Comparison of ENCODE assay signal across 28 cellular contexts in the genomic region with DNA sequence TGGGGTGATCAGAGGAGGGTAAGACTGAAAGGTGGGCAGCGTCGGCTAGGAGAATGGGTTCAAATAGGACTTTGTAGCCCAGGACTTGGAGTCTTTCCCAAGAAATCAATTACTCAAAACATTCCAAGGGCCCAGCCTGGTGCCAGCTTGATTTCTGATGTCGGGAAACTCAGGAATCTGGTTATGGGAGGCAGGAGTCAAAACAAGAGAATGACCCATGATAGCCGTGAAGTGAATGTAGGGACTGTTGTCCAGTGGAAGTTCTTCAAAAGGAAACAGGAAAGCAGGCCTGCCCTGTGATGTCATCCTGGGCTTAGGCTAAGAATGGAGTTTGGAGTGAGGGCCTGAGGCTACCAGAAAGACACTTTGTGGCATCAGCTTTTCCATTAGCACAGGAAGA.
"Had no signal": no experiment of that assay in that cellular context is flagged by ENCODE, and none has a peak within 500 bp of the region (broad histone marks: within the 10 kb centered on the region; RNA-seq: fewer than 3 reads in every experiment).

No MANE protein-coding gene starts in this region.

- H3K4me3 Mint-ChIP-seq: naive thymus-derived CD8-positive, alpha-beta T cell; stimulated activated memory B cell treated with anti-CD40 and anti-IgM and Interleukin-4, amounts not matched to agents 10 μg/mL and 1 μg/mL and 100 μg/mL, for 72 hours; stimulated activated naive CD8-positive, alpha-beta T cell treated with anti-CD3 and anti-CD28 coated beads, Interleukin-15, amount 100 ng/mL, for 72 hours had no signal

- H3K27me3 ChIP-seq: left lung, ovary, sigmoid colon, spleen, thyroid gland, transverse colon, upper lobe of left lung had no signal

- FAIRE-seq: keratinocyte, small intestine, urothelium cell line had no signal

- H3K36me3 Mint-ChIP-seq: naive thymus-derived CD8-positive, alpha-beta T cell; stimulated activated memory B cell treated with anti-CD40 and anti-IgM and Interleukin-4, amounts not matched to agents 10 μg/mL and 1 μg/mL and 100 μg/mL, for 72 hours had no signal

- ATAC-seq: left cardiac atrium; left lung; lower lobe of right lung; naive thymus-derived CD8-positive, alpha-beta T cell; right cardiac atrium; stimulated activated memory B cell treated with anti-CD40 and anti-IgM and Interleukin-4, amounts not matched to agents 10 μg/mL and 1 μg/mL and 100 μg/mL, for 72 hours; stimulated activated naive CD8-positive, alpha-beta T cell treated with anti-CD3 and anti-CD28 coated beads, Interleukin-15, amount 100 ng/mL, for 72 hours had no signal

- H3K36me3 ChIP-seq: left lung, lower lobe of right lung, ovary, prostate gland, sigmoid colon, spleen, thyroid gland, transverse colon, upper lobe of left lung had no signal

- DNase-seq: head of caudate nucleus; hypothalamus; kidney glomerular epithelial cell; left cardiac atrium; left lung; lower lobe of right lung; mammary epithelial cell; midbrain; naive thymus-derived CD8-positive, alpha-beta T cell; ovary; retina; right cardiac atrium; sigmoid colon; spleen; stimulated activated CD4-positive, alpha-beta T cell treated with anti-CD3 and anti-CD28 coated beads, Interleukin-2, amount 100 ng/mL, for 48 hours; stimulated activated CD4-positive, alpha-beta T cell treated with anti-CD3 and anti-CD28 coated beads, Interleukin-4, amount 100 ng/mL, for 4 hours; stimulated activated CD8-positive, alpha-beta memory T cell treated with anti-CD3 and anti-CD28 coated beads, Interleukin-4, amount 100 ng/mL, for 48 hours; stimulated activated naive CD4-positive, alpha-beta T cell treated with Interleukin-2 at 50 U/mL for 16 hours; stimulated activated naive CD8-positive, alpha-beta T cell treated with anti-CD3 and anti-CD28 coated beads, Interleukin-15, amount 100 ng/mL, for 72 hours; substantia nigra; thyroid gland; transverse colon; upper lobe of left lung had no signal

- H3K4me1 Mint-ChIP-seq: naive thymus-derived CD8-positive, alpha-beta T cell; stimulated activated memory B cell treated with anti-CD40 and anti-IgM and Interleukin-4, amounts not matched to agents 10 μg/mL and 1 μg/mL and 100 μg/mL, for 72 hours; stimulated activated naive CD8-positive, alpha-beta T cell treated with anti-CD3 and anti-CD28 coated beads, Interleukin-15, amount 100 ng/mL, for 72 hours had no signal

- H3K4me3 ChIP-seq: left lung, lower lobe of right lung, ovary, prostate gland, sigmoid colon, spleen, thyroid gland, transverse colon, upper lobe of left lung had no signal

- H3K27ac ChIP-seq: left lung, lower lobe of right lung, ovary, prostate gland, sigmoid colon, spleen, thyroid gland, transverse colon, upper lobe of left lung had no signal

- H3K9me3 ChIP-seq: left lung, lower lobe of right lung, ovary, prostate gland, sigmoid colon, spleen, thyroid gland, transverse colon, upper lobe of left lung had no signal

- H3K27ac Mint-ChIP-seq: naive thymus-derived CD8-positive, alpha-beta T cell; stimulated activated memory B cell treated with anti-CD40 and anti-IgM and Interleukin-4, amounts not matched to agents 10 μg/mL and 1 μg/mL and 100 μg/mL, for 72 hours had no signal

- H3K9me3 Mint-ChIP-seq: naive thymus-derived CD8-positive, alpha-beta T cell; stimulated activated memory B cell treated with anti-CD40 and anti-IgM and Interleukin-4, amounts not matched to agents 10 μg/mL and 1 μg/mL and 100 μg/mL, for 72 hours; stimulated activated naive CD8-positive, alpha-beta T cell treated with anti-CD3 and anti-CD28 coated beads, Interleukin-15, amount 100 ng/mL, for 72 hours had no signal

- H3K4me1 ChIP-seq: left lung, lower lobe of right lung, prostate gland, sigmoid colon, spleen, transverse colon, upper lobe of left lung had no signal
